8 cellular contexts compared by ENCODE assay signal in genomic region chr2:61538179-61538919, GRCh38. TPM values are rescaled to one million over a fixed set of nuclear protein-coding genes. Genes with fewer than 3 reads are reported as not detected.
DNase-seq lines count a peak whose midpoint lies in the region; ATAC-seq lines count a peak whose summit lies in the region.

TSS of gene XPO1 (minus strand) at chr2:61538356. CDS start at chr2:61533897, 4,459 bp downstream.

- DNase-seq in COLO668 (lab: John Stamatoyannopoulos, UW; ENCODE audit: unreplicated experiment) (peak; percentile 99), HT1080 (ENCODE audit: low read depth) (peak; percentile 99), NOMO-1 treated with DMSO at 0.1 percent for 48 hours (lab: John Stamatoyannopoulos, UW; ENCODE audit: unreplicated experiment) (peak; percentile 100), memory B cell (ENCODE audit: low spot score in 2 of 2) (peak; percentile 96 to 98)
- DNase-seq in activated CD8-positive, alpha-beta memory T cell treated with anti-CD3 and anti-CD28 coated beads for 4 hours (ENCODE audit: low read depth in 2 of 2), result peak; percentile 95 to 97
- DNase-seq in effector memory CD8-positive, alpha-beta T cell, result peak; percentile 96 to 98 (median 97)
- peak; percentile 99 for DNase-seq in stimulated activated CD8-positive, alpha-beta memory T cell treated with anti-CD3 and anti-CD28 coated beads, Interleukin-12 subunit alpha, Interleukin-12 subunit beta, amount 100 ng/mL, for 24 hours (ENCODE audit: extremely low read depth)

- H3K4me3 Mint-ChIP-seq in effector memory CD8-positive, alpha-beta T cell, result peak within 1 kb of the TSS; percentile 92 to 97
- peak within 1 kb of the TSS; percentile 94 for H3K4me3 Mint-ChIP-seq in memory B cell

- no peaks in the 10 kb centered on the region for H3K27me3 Mint-ChIP-seq in effector memory CD8-positive, alpha-beta T cell
- H3K27me3 Mint-ChIP-seq in memory B cell, result no peaks in the 10 kb centered on the region

- no peaks in the 10 kb centered on the region for H3K9me3 Mint-ChIP-seq in effector memory CD8-positive, alpha-beta T cell
- no peaks in the 10 kb centered on the region for H3K9me3 Mint-ChIP-seq in memory B cell

- ATAC-seq in GM21360 (IDR thresholded peaks at IDR 0.05; ENCODE audit: unreplicated experiment), result peak; percentile 75
- ATAC-seq in effector memory CD8-positive, alpha-beta T cell (replicated peaks), result peak; percentile 77
- peak; percentile 77 for ATAC-seq in memory B cell (ENCODE audit: low read depth)

- H3K36me3 Mint-ChIP-seq in effector memory CD8-positive, alpha-beta T cell (ENCODE audit: insufficient read depth), result peaks cover 35% of the 10 kb centered on the region
- peaks cover 2% of the 10 kb centered on the region for H3K36me3 Mint-ChIP-seq in memory B cell

- peak within 1 kb of the TSS; percentile 100 for H3K27ac Mint-ChIP-seq in effector memory CD8-positive, alpha-beta T cell
- peak within 1 kb of the TSS; percentile 97 for H3K27ac Mint-ChIP-seq in memory B cell

- H3K4me1 Mint-ChIP-seq in effector memory CD8-positive, alpha-beta T cell (ENCODE audit: low read depth in 2 of 2), result peaks cover 27 to 47% of the 10 kb centered on the region in 2 donors
- peaks cover 23% of the 10 kb centered on the region for H3K4me1 Mint-ChIP-seq in memory B cell

RNA-seq across cellular contexts. Expression of gene XPO1, which starts in this region (rescaled TPM):
- 164 and 197 TPM in 2 replicates for total RNA-seq in HT1080 (2014; rRNA removed; shearing (Covaris generic))
- 135 and 158 TPM in 2 replicates for polyA plus RNA-seq in HT1080 (2015; cell fraction: cytosol; rRNA removed)
- 443 and 523 TPM in 2 replicates for polyA plus RNA-seq in HT1080 (2015; cell fraction: nucleus; rRNA removed)

Comparison
In these comparisons a context has a peak if more than half of its experiments do, and no peak if none do; other contexts are left out.
1. Peak in every context shown above with its lines: DNase-seq and ATAC-seq.